10 cellular contexts compared by ENCODE assay signal in genomic region chr1:21539933-21540332, GRCh38. TPM values are rescaled to one million over a fixed set of nuclear protein-coding genes. Genes with fewer than 3 reads are reported as not detected.
DNase-seq lines count a peak whose midpoint lies in the region; ATAC-seq, FAIRE-seq and TF ChIP-seq lines count a peak whose summit lies in the region.
"Had no signal": no experiment of that assay in that cellular context is flagged by ENCODE, and none has a peak within 500 bp of the region (broad histone marks: within the 10 kb centered on the region; RNA-seq: fewer than 3 reads in every experiment).

No MANE protein-coding gene starts in this region.

- POLR2A ChIA-PET in Caco-2 (lab: Charles Lee), result no interaction called here
- POLR2A ChIA-PET in K562 (lab: Yijun Ruan, JAX), result interaction anchor here (1.6 kb wide), 1 partner anchor 13 kb away, joined by 5 read pairs; no protein-coding TSS in a partner anchor
- POLR2A ChIA-PET in HepG2 (lab: Yijun Ruan, JAX), result no interaction called here

- H3K36me3 ChIP-seq in Caco-2 (ENCODE audit: control insufficient read depth, insufficient read depth, low read length) (no peaks in the 10 kb centered on the region), K562 (ENCODE audit: control insufficient read depth, insufficient read depth, low read length) (no peaks in the 10 kb centered on the region), HepG2 (replicated peaks in 1 of 2; ENCODE audit: control insufficient read depth in 1 of 2, insufficient read depth in 2 of 2, low read length in 2 of 2) (no peaks in the 10 kb centered on the region)

- DNase-seq in Caco-2, result no peak
- DNase-seq in HT1080 (ENCODE audit: low read depth), result peak; percentile 33
- peak in 3 of 4 experiments; percentile 30 to 50 (median 43) for DNase-seq in K562 (ENCODE audit: extremely low read depth in 1 of 4, low spot score in 3 of 4)
- DNase-seq in HepG2 (ENCODE audit: low spot score), result peak; percentile 31
- no peak for DNase-seq in omental fat pad (ENCODE audit: low spot score)
- DNase-seq in effector memory CD8-positive, alpha-beta T cell, result no peak
- DNase-seq: activated naive CD4-positive, alpha-beta T cell had no signal

- 7% methylated on average over 12 of the region's 13 CpGs for WGBS in K562 (ENCODE audit: insufficient coverage, low coverage, missing lambda C conversion rate)
- 49% methylated on average over 11 of the region's 13 CpGs for WGBS in HepG2 (ENCODE audit: low lambda C conversion rate)

- H3K9me3 ChIP-seq in Caco-2, result no peaks in the 10 kb centered on the region
- no peaks in the 10 kb centered on the region for H3K9me3 ChIP-seq in K562 (replicated peaks; ENCODE audit: control insufficient read depth, insufficient read depth, low read depth, low read length)
- no peaks in the 10 kb centered on the region for H3K9me3 ChIP-seq in HepG2 (ENCODE audit: low read length)

- H3K4me2 ChIP-seq in K562 (ENCODE audit: insufficient read depth, low read length) (no peak overlapping the region), HepG2 (ENCODE audit: low read depth, low read length) (no peak overlapping the region)

- H3K4me3 ChIP-seq in Caco-2 (ENCODE audit: low read depth, low read length) (no peak overlapping the region), K562 (no peak overlapping the region), HepG2 (replicated peaks in 1 of 3; ENCODE audit: insufficient read depth in 1 of 3, low read depth in 2 of 3, low read length in 3 of 3) (no peak overlapping the region)

- H3K27ac Mint-ChIP-seq in Caco-2 (ENCODE audit: unreplicated experiment), result no peak overlapping the region
- no peak overlapping the region for H3K27ac Mint-ChIP-seq in effector memory CD8-positive, alpha-beta T cell

- no peak for FAIRE-seq in K562 (lab: Jason Lieb, UNC)
- FAIRE-seq in HepG2 (lab: Jason Lieb, UNC), result no peak
- FAIRE-seq: RCC 7860 had no signal

- no peak overlapping the region for H3K4me3 Mint-ChIP-seq in Caco-2 (ENCODE audit: unreplicated experiment)
- no peak overlapping the region for H3K4me3 Mint-ChIP-seq in effector memory CD8-positive, alpha-beta T cell

- H3K27ac ChIP-seq in K562 (ENCODE audit: extremely low read depth, low read depth, low read length) (no peak overlapping the region), HepG2 (ENCODE audit: extremely low read length, insufficient read depth, low read length) (no peak overlapping the region)

- no peak; a peak in 1 of 4 replicates for TF ChIP-seq RAD21 in K562 (CRISPR knock-in tag; conservative IDR thresholded peaks at IDR 0.05 in 1 of 2, IDR thresholded peaks at IDR 0.05 in 1 of 2)
- no peak for TF ChIP-seq RAD21 in HepG2 (CRISPR knock-in tag; IDR thresholded peaks at IDR 0.05)

- no peaks in the 10 kb centered on the region for H3K36me3 Mint-ChIP-seq in Caco-2 (ENCODE audit: insufficient read depth, unreplicated experiment)
- peaks cover 6% of the 10 kb centered on the region for H3K36me3 Mint-ChIP-seq in effector memory CD8-positive, alpha-beta T cell (ENCODE audit: insufficient read depth)

- no peaks in the 10 kb centered on the region for H3K4me1 Mint-ChIP-seq in Caco-2 (ENCODE audit: low read depth, unreplicated experiment)
- no peaks in the 10 kb centered on the region for H3K4me1 Mint-ChIP-seq in effector memory CD8-positive, alpha-beta T cell (ENCODE audit: low read depth in 2 of 2)

- H3K9me3 Mint-ChIP-seq in Caco-2 (ENCODE audit: unreplicated experiment), result no peaks in the 10 kb centered on the region
- no peaks in the 10 kb centered on the region for H3K9me3 Mint-ChIP-seq in effector memory CD8-positive, alpha-beta T cell

- CTCF ChIA-PET in Caco-2 (lab: Charles Lee) (no interaction called here), K562 (lab: Yijun Ruan, JAX; ENCODE audit: low intra/inter-chr PET ratio) (no interaction called here), HepG2 (lab: Yijun Ruan, JAX; ENCODE audit: low intra/inter-chr PET ratio, low total read pairs) (no interaction called here)

- no TSS peak for BruUV-seq in Caco-2 (replicated peaks; lab: Mats Ljungman, UMichigan)
- no TSS peak for BruUV-seq in K562 (replicated peaks; lab: Mats Ljungman, UMichigan)
- BruUV-seq in HepG2 (replicated peaks; lab: Mats Ljungman, UMichigan), result no TSS peak

- H3K9ac ChIP-seq in K562 (ENCODE audit: insufficient read depth in 1 of 2, low read depth in 2 of 2, low read length in 2 of 2), result no peak overlapping the region
- H3K9ac ChIP-seq in HepG2 (ENCODE audit: insufficient read depth, low read depth, low read length), result no peak overlapping the region

- TF ChIP-seq CTCF in Caco-2 (IDR thresholded peaks at IDR 0.05; ENCODE audit: insufficient read depth in 1 of 2, low read depth in 1 of 2, low read length in 1 of 2, severe bottlenecking in 1 of 2, unreplicated experiment in 1 of 2) (peak; percentile 10 to 34), K562 (IDR thresholded peaks at IDR 0.05 in 2 of 3, conservative IDR thresholded peaks at IDR 0.05 in 1 of 3; ENCODE audit: insufficient read depth in 2 of 3, low read depth in 1 of 3, low read length in 3 of 3) (peak; percentile 40 to 59 (median 46); a peak in 5 of 6 replicates), HepG2 (CRISPR knock-in tag; IDR thresholded peaks at IDR 0.05) (peak; percentile 51), omental fat pad (IDR thresholded peaks at IDR 0.05) (no peak)

- TF ChIP-seq EP300 in K562 (IDR thresholded peaks at IDR 0.05; ENCODE audit: low read length) (no peak), HepG2 (IDR thresholded peaks at IDR 0.05; ENCODE audit: low read depth in 2 of 2, low read length in 2 of 2) (no peak), HepG2 (CRISPR knock-in tag; IDR thresholded peaks at IDR 0.05; ENCODE audit: borderline replicate concordance) (no peak)

- H3K27me3 ChIP-seq in Caco-2 (replicated peaks; ENCODE audit: control insufficient read depth, insufficient read depth, low read length) (no peaks in the 10 kb centered on the region), K562 (ENCODE audit: control insufficient read depth in 2 of 2, insufficient read depth in 2 of 2, low read length in 2 of 2) (peaks cover 58 to 77% of the 10 kb centered on the region in 2 experiments), HepG2 (ENCODE audit: control insufficient read depth in 1 of 2, insufficient read depth in 2 of 2, low read length in 2 of 2) (peaks cover 1 to 35% of the 10 kb centered on the region in 2 experiments; a peak in 3 of 5 replicates)

- TF ChIP-seq POLR2A in K562 (conservative IDR thresholded peaks at IDR 0.05), result no peak
- TF ChIP-seq POLR2A in HepG2 (IDR thresholded peaks at IDR 0.05; ENCODE audit: insufficient read depth in 1 of 2, low read depth in 2 of 2, low read length in 2 of 2), result no peak

- in situ Hi-C loops in K562 (cut with MboI) (no loop called here), HepG2 (cut with HindIII; ENCODE audit: extremely low pct_ligation_motif_present, low pct_unique_long_range_greater_than_20kb) (no loop called here)

- H3K79me2 ChIP-seq in K562 (ENCODE audit: control insufficient read depth, insufficient read depth, low read length) (no peaks in the 10 kb centered on the region), HepG2 (ENCODE audit: insufficient read depth, low read length) (no peaks in the 10 kb centered on the region)

- intact Hi-C loops in Caco-2 (cut with micrococcal nuclease; ENCODE audit: unreplicated experiment), result loop anchor here (2.0 to 10.0 kb wide), 3 partner anchors 31 to 285 kb away; no protein-coding TSS in a partner anchor
- intact Hi-C loops in K562 (cut with micrococcal nuclease), result no loop called here
- intact Hi-C loops in HepG2 (cut with micrococcal nuclease; ENCODE audit: unreplicated experiment), result no loop called here

- H3K4me1 ChIP-seq in Caco-2, result peaks cover 6% of the 10 kb centered on the region; the same call in 1 of the 2 replicates
- H3K4me1 ChIP-seq in K562 (replicated peaks in 1 of 2; ENCODE audit: control insufficient read depth in 2 of 2, insufficient read depth in 2 of 2, low read length in 2 of 2), result peaks cover 0 to 14% of the 10 kb centered on the region in 2 experiments; a peak in 2 of 5 replicates
- peaks cover 27% of the 10 kb centered on the region for H3K4me1 ChIP-seq in HepG2 (ENCODE audit: insufficient read depth, low read length)

- H3K27me3 Mint-ChIP-seq in Caco-2 (ENCODE audit: insufficient read depth, unreplicated experiment), result no peaks in the 10 kb centered on the region
- H3K27me3 Mint-ChIP-seq in effector memory CD8-positive, alpha-beta T cell, result peaks cover 30 to 65% of the 10 kb centered on the region in 2 donors

- H2AFZ ChIP-seq in K562 (ENCODE audit: low read depth, low read length), result no peak overlapping the region
- no peak overlapping the region for H2AFZ ChIP-seq in HepG2 (ENCODE audit: low read length)

- H4K20me1 ChIP-seq in K562 (replicated peaks; ENCODE audit: control insufficient read depth, insufficient read depth, low read length), result peaks cover 15% of the 10 kb centered on the region; the same call in 1 of the 2 replicates
- no peaks in the 10 kb centered on the region for H4K20me1 ChIP-seq in HepG2 (ENCODE audit: insufficient read depth, low read length)

- no peaks in the 10 kb centered on the region for H3K9me1 ChIP-seq in K562 (ENCODE audit: control insufficient read depth, insufficient read depth, low read length)

- ATAC-seq in K562 (peak; percentile 76), HepG2 (peak; percentile 62), GM18867 (IDR thresholded peaks at IDR 0.05; ENCODE audit: unreplicated experiment) (no peak), GM19324 (IDR thresholded peaks at IDR 0.05; ENCODE audit: low FRiP score, unreplicated experiment) (no peak), omental fat pad (ENCODE audit: low FRiP score) (no peak)
- ATAC-seq in effector memory CD8-positive, alpha-beta T cell (replicated peaks), result no peak

RNA-seq across cellular contexts. Expression of gene ALPL, which starts 30.7 kb away (rescaled TPM):
- 0.21 and 0.79 TPM in 2 replicates for total RNA-seq in Caco-2 (2022)
- not detected in 2 replicates for total RNA-seq in HT1080 (2014; rRNA removed; shearing (Covaris generic))
- polyA plus RNA-seq in HT1080 (2015; cell fraction: cytosol; rRNA removed), result not detected in 2 replicates
- polyA plus RNA-seq in HT1080 (2015; cell fraction: nucleus; rRNA removed), result not detected in 2 replicates
- 0.40 and 0.95 TPM in 2 replicates for total RNA-seq in K562 (2011; cell fraction: chromatin; rRNA removed; ENCODE audit: low replicate concordance)
- 0.13 and 0.33 TPM in 2 replicates for total RNA-seq in K562 (2011; cell fraction: nucleolus; rRNA removed)
- total RNA-seq in K562 (2011; cell fraction: nucleoplasm; rRNA removed), result 0.29 and 0.38 TPM in 2 replicates
- total RNA-seq in K562 (2014; rRNA removed), result 0.12 and 0.14 TPM in 2 replicates
- total RNA-seq in K562 (2014; rRNA removed; fragmentation: Illumina TruSeq; extraction: Trizol), result not detected in 2 replicates
- total RNA-seq in K562 (2015; rRNA removed; fragmentation: Illumina TruSeq; extraction: Trizol), result not detected in 2 replicates
- 0.22 and 0.38 TPM in 2 replicates for total RNA-seq in K562 (2021)
- polyA plus RNA-seq in K562 (2011; rRNA removed), result 0.18 and 0.49 TPM in 2 replicates
- 0.37 and 0.40 TPM in 2 replicates for polyA plus RNA-seq in K562 (2011; cell fraction: cytosol; rRNA removed)
- polyA plus RNA-seq in K562 (2011; cell fraction: nucleus; rRNA removed), result 0.16 and 0.18 TPM in 2 replicates
- 0.18 and 0.25 TPM in 2 replicates for polyA plus RNA-seq in K562 (2012)
- polyA plus RNA-seq in K562 (2014; fragmentation: Illumina TruSeq; extraction: Trizol), result 0.11 and 0.22 TPM in 2 replicates
- polyA plus RNA-seq in K562 (2014; fragmentation: Nextera tagmentation; extraction: Ambion mirVana), result under 1 TPM in 1 of 2 experiments, not detected in 1; 0.04 TPM
- 0.07 TPM in 1 of 2 replicates, not detected in the other for polyA plus RNA-seq in K562 (2014; rRNA removed)
- 0.07 and 0.15 TPM in 2 replicates for polyA minus RNA-seq in K562 (2011; rRNA and poly(A)+ RNA removed)
- not detected in 2 replicates for polyA minus RNA-seq in K562 (2011; cell fraction: cytosol; rRNA and poly(A)+ RNA removed)
- polyA minus RNA-seq in K562 (2011; cell fraction: nucleus; rRNA and poly(A)+ RNA removed), result 0.56 TPM in 1 of 2 replicates, not detected in the other
- total RNA-seq in HepG2 (2016; rRNA removed; fragmentation: Illumina TruSeq; extraction: Trizol), result not detected in 2 replicates
- total RNA-seq in HepG2 (2016; cell fraction: cytosol; rRNA removed; fragmentation: Illumina TruSeq; extraction: Trizol; ENCODE audit: low read depth), result not detected in 2 replicates
- total RNA-seq in HepG2 (2016; cell fraction: insoluble cytoplasmic fraction; rRNA removed; fragmentation: Illumina TruSeq; extraction: Trizol), result not detected in 2 replicates
- total RNA-seq in HepG2 (2016; cell fraction: membrane; rRNA removed; fragmentation: Illumina TruSeq; extraction: Trizol), result not detected in 2 replicates
- total RNA-seq in HepG2 (2016; cell fraction: nucleus; rRNA removed; fragmentation: Illumina TruSeq; extraction: Trizol), result not detected in 2 replicates
- 0.12 and 0.20 TPM in 2 replicates for polyA plus RNA-seq in HepG2 (2011; rRNA removed)
- polyA plus RNA-seq in HepG2 (2011; cell fraction: cytosol; rRNA removed), result 0.18 and 0.23 TPM in 2 replicates
- polyA plus RNA-seq in HepG2 (2011; cell fraction: nucleus; rRNA removed), result 0.17 and 0.27 TPM in 2 replicates
- not detected in 2 replicates for polyA plus RNA-seq in HepG2 (2012)
- 0.09 TPM in 1 of 2 replicates, not detected in the other for polyA plus RNA-seq in HepG2 (2016; cell fraction: cytosol; fragmentation: Illumina TruSeq; extraction: Trizol; ENCODE audit: low read depth)
- polyA plus RNA-seq in HepG2 (2016; cell fraction: insoluble cytoplasmic fraction; fragmentation: Illumina TruSeq; extraction: Trizol; ENCODE audit: low read depth), result not detected in 2 replicates
- 0.15 TPM in 1 of 2 replicates, not detected in the other for polyA plus RNA-seq in HepG2 (2016; cell fraction: membrane; fragmentation: Illumina TruSeq; extraction: Trizol; ENCODE audit: low read depth)
- polyA plus RNA-seq in HepG2 (2016; cell fraction: nucleus; fragmentation: Illumina TruSeq; extraction: Trizol; ENCODE audit: insufficient read depth, low read depth), result 0.30 TPM in 1 of 2 replicates, not detected in the other
- 1.3 TPM in 1 of 2 replicates, not detected in the other for polyA minus RNA-seq in HepG2 (2011; rRNA and poly(A)+ RNA removed; ENCODE audit: low replicate concordance)
- polyA minus RNA-seq in HepG2 (2011; cell fraction: cytosol; rRNA and poly(A)+ RNA removed), result not detected in 2 replicates
- polyA minus RNA-seq in HepG2 (2011; cell fraction: nucleus; rRNA and poly(A)+ RNA removed), result not detected in 2 replicates
- total RNA-seq in omental fat pad, result 10 to 100 TPM in 3 of 4 donors, 1 to 10 TPM in 1; 5.3 to 52.8 (median 16.8) TPM

Comparison
In these comparisons a context has a peak if more than half of its experiments do, and no peak if none do; other contexts are left out.
1. DNase-seq: peak in HT1080 (single experiment), K562 (3 of 4) and HepG2 (single experiment); none in Caco-2 (0 of 2), omental fat pad (single experiment) and effector memory CD8-positive, alpha-beta T cell (0 of 3).
2. CTCF ChIP-seq: peak in Caco-2 (2 of 2), K562 (3 of 3) and HepG2 (single experiment); none in omental fat pad (0 of 3).
3. ATAC-seq: peak in K562 (single experiment) and HepG2 (single experiment); none in GM18867 (single experiment), GM19324 (single experiment), omental fat pad (single experiment) and effector memory CD8-positive, alpha-beta T cell (single experiment).